ENCODE assay signal across 28 cellular contexts in the genomic region with DNA sequence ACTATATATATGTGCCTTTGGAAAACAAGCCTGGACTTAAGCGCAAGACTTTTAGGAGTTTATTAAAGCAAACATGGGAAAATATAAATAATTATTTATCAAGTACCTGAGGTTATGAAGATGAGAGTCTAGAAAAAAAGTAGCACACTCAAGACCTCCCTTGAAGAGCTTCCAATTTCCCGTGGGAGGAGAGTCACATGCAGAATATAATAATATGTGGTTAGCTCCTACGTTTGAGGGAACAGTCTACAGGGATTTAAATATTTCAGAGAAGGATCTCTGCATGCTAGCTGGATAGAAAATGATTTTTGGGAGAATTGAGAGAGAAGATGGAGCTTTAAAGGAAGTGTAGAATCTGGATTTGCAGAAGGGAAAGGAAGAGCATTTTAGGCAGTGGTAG.
"Had no signal": no experiment of that assay in that cellular context is flagged by ENCODE, and none has a peak within 500 bp of the region (broad histone marks: within the 10 kb centered on the region; RNA-seq: fewer than 3 reads in every experiment).

No MANE protein-coding gene starts in this region.

- H3K27me3 Mint-ChIP-seq: activated CD4-positive, alpha-beta memory T cell treated with anti-CD3 and anti-CD28 coated beads for 36 hours; activated CD4-positive, alpha-beta T cell treated with anti-CD3 and anti-CD28 coated beads, Interleukin-2, amount 10 ng/mL, durations not matched to agents 24 days and 14 days; activated naive CD4-positive, alpha-beta T cell treated with anti-CD3 and anti-CD28 coated beads, Interleukin-2, amount 10 ng/mL, durations not matched to agents 7 days and 5 days; activated naive CD8-positive, alpha-beta T cell treated with anti-CD3 and anti-CD28 coated beads, Interleukin-2, amount 10 ng/mL, durations not matched to agents 7 days and 5 days; activated T-cell treated with anti-CD3 and anti-CD28 coated beads, Interleukin-2, amount 50 U/mL, for 24 hours; progenitor cell of endocrine pancreas had no signal

- H3K4me1 ChIP-seq: esophagus squamous epithelium, heart left ventricle, sigmoid colon, tibial nerve had no signal

- DNase-seq: activated CD4-positive, alpha-beta memory T cell treated with anti-CD3 and anti-CD28 coated beads for 36 hours; activated CD4-positive, alpha-beta T cell treated with anti-CD3 and anti-CD28 coated beads, Interleukin-2, amount 10 ng/mL, durations not matched to agents 24 days and 14 days; activated CD4-positive, CD25-positive, alpha-beta regulatory T cell treated with anti-CD3 and anti-CD28 coated beads, Interleukin-2, amount 50 U/mL, for 72 hours; activated CD8-positive, alpha-beta memory T cell treated with anti-CD3 and anti-CD28 coated beads, Interleukin-2, amount 50 U/mL, for 48 hours; activated gamma-delta T cell; activated naive CD4-positive, alpha-beta T cell treated with anti-CD3 and anti-CD28 coated beads, Interleukin-2, amount 10 ng/mL, durations not matched to agents 7 days and 5 days; activated naive CD8-positive, alpha-beta T cell treated with anti-CD3 and anti-CD28 coated beads, Interleukin-2, amount 10 ng/mL, durations not matched to agents 7 days and 5 days; activated T-cell treated with anti-CD3 and anti-CD28 coated beads, Interleukin-2, amount 50 U/mL, for 24 hours; amniotic stem cell; brain microvascular endothelial cell; dermis blood vessel endothelial cell; effector CD4-positive, alpha-beta T cell; esophagus squamous epithelium; foreskin fibroblast; heart left ventricle; hypothalamus; immature natural killer cell; ovary; retina; sigmoid colon; stimulated activated CD4-positive, alpha-beta T cell treated with anti-CD3 and anti-CD28 coated beads, Interleukin-15, amount 100 ng/mL, for 24 hours; stimulated activated CD4-positive, alpha-beta T cell treated with anti-CD3 and anti-CD28 coated beads, Interleukin-2, amount 100 ng/mL, for 24 hours; stimulated activated naive CD4-positive, alpha-beta T cell; T-helper 2 cell had no signal

- H3K27ac ChIP-seq: brain microvascular endothelial cell, epithelial cell of prostate, esophagus squamous epithelium, heart left ventricle, ovary, sigmoid colon, tibial nerve had no signal

- H3K9me3 ChIP-seq: esophagus squamous epithelium, heart left ventricle, ovary, sigmoid colon, tibial nerve had no signal

- H3K9me3 Mint-ChIP-seq: activated CD4-positive, alpha-beta memory T cell treated with anti-CD3 and anti-CD28 coated beads for 36 hours; activated naive CD4-positive, alpha-beta T cell treated with anti-CD3 and anti-CD28 coated beads, Interleukin-2, amount 10 ng/mL, durations not matched to agents 7 days and 5 days; activated naive CD8-positive, alpha-beta T cell treated with anti-CD3 and anti-CD28 coated beads, Interleukin-2, amount 10 ng/mL, durations not matched to agents 7 days and 5 days; activated T-cell treated with anti-CD3 and anti-CD28 coated beads, Interleukin-2, amount 50 U/mL, for 24 hours; immature natural killer cell; nephron had no signal

- H3K27ac Mint-ChIP-seq: activated CD4-positive, alpha-beta memory T cell treated with anti-CD3 and anti-CD28 coated beads for 36 hours; activated CD4-positive, alpha-beta T cell treated with anti-CD3 and anti-CD28 coated beads, Interleukin-2, amount 10 ng/mL, durations not matched to agents 24 days and 14 days; activated naive CD4-positive, alpha-beta T cell treated with anti-CD3 and anti-CD28 coated beads, Interleukin-2, amount 10 ng/mL, durations not matched to agents 7 days and 5 days; activated naive CD8-positive, alpha-beta T cell treated with anti-CD3 and anti-CD28 coated beads, Interleukin-2, amount 10 ng/mL, durations not matched to agents 7 days and 5 days; activated T-cell treated with anti-CD3 and anti-CD28 coated beads, Interleukin-2, amount 50 U/mL, for 24 hours; immature natural killer cell; nephron; progenitor cell of endocrine pancreas had no signal

- H3K4me1 Mint-ChIP-seq: immature natural killer cell, nephron had no signal

- ATAC-seq: heart left ventricle had no signal

- H3K4me3 ChIP-seq: esophagus squamous epithelium, heart left ventricle, ovary, sigmoid colon, tibial nerve had no signal

- H3K4me3 Mint-ChIP-seq: activated CD4-positive, alpha-beta memory T cell treated with anti-CD3 and anti-CD28 coated beads for 36 hours; activated CD4-positive, alpha-beta T cell treated with anti-CD3 and anti-CD28 coated beads, Interleukin-2, amount 10 ng/mL, durations not matched to agents 24 days and 14 days; activated naive CD4-positive, alpha-beta T cell treated with anti-CD3 and anti-CD28 coated beads, Interleukin-2, amount 10 ng/mL, durations not matched to agents 7 days and 5 days; activated naive CD8-positive, alpha-beta T cell treated with anti-CD3 and anti-CD28 coated beads, Interleukin-2, amount 10 ng/mL, durations not matched to agents 7 days and 5 days; activated T-cell treated with anti-CD3 and anti-CD28 coated beads, Interleukin-2, amount 50 U/mL, for 24 hours; immature natural killer cell; nephron had no signal

- H3K27me3 ChIP-seq: brain microvascular endothelial cell, esophagus squamous epithelium, heart left ventricle, ovary, sigmoid colon, tibial nerve had no signal

- H3K36me3 ChIP-seq: brain microvascular endothelial cell, ovary had no signal
